29 cellular contexts compared by ENCODE assay signal in the genomic region with DNA sequence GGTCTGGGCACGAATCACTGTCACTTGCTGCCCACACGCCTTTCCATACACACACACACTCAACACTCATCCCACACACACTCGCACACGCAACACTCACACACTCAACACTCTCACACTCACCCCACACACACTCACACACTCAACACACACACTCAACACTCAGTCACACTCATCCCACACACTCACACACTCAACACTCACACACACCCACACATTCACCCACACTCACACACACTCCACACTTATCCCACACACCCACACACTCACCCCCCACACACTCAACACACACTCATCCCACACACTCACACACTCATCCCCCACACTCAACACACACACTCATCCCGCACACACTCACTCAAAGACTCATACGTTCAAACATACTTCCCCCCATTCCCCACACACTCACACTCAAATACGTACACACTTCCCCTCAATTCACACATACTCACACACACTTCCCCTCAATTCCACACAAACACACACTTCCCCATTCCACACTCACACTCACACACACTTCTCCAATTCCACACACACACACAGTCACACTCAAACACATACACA. TPM values are rescaled to one million over a fixed set of nuclear protein-coding genes. Genes with fewer than 3 reads are reported as not detected.
"Had no signal": no experiment of that assay in that cellular context is flagged by ENCODE, and none has a peak within 500 bp of the region (broad histone marks: within the 10 kb centered on the region; RNA-seq: fewer than 3 reads in every experiment).

No MANE protein-coding gene starts in this region.

- H3K4me3 ChIP-seq: MG63 had no signal

- FAIRE-seq: RCC 7860 had no signal

- DNase-seq: activated CD4-positive, alpha-beta memory T cell treated with anti-CD3 and anti-CD28 coated beads for 36 hours; activated CD4-positive, alpha-beta T cell treated with anti-CD3 and anti-CD28 coated beads for 36 hours; activated CD4-positive, alpha-beta T cell treated with anti-CD3 and anti-CD28 coated beads, Interleukin-2, amount 10 ng/mL, durations not matched to agents 7 days and 5 days; activated CD8-positive, alpha-beta memory T cell treated with anti-CD3 and anti-CD28 coated beads, Interleukin-2, amount 50 U/mL, for 4 hours; activated effector memory CD4-positive, alpha-beta T cell treated with Interleukin-2 at 50 U/mL for 16 hours; activated naive CD4-positive, alpha-beta T cell treated with anti-CD3 and anti-CD28 coated beads, Interleukin-2, amount 10 ng/mL, durations not matched to agents 7 days and 5 days; activated naive CD8-positive, alpha-beta T cell treated with anti-CD3 and anti-CD28 coated beads, Interleukin-2, amount 50 U/mL, for 24 hours; activated T-cell treated with anti-CD3 and anti-CD28 coated beads for 4 hours; activated T-cell treated with anti-CD3 and anti-CD28 coated beads, Interleukin-2, amount 50 U/mL, for 48 hours; anterior cingulate cortex; brain microvascular endothelial cell; central memory CD4-positive, alpha-beta T cell; Kasumi-1; MG63; NCI-H1048; NCI-H1436 treated with DMSO at 0.1 percent for 48 hours; NCI-H1694 treated with DMSO at 0.1 percent for 48 hours; NCI-H2029; NCI-H345; NCI-H524 treated with DMSO at 0.1 percent for 48 hours; NCI-H748 treated with DMSO at 0.1 percent for 48 hours; NK-92 treated with Interleukin-12 subunit alpha and Interleukin-12 subunit beta, amount 100 ng/mL, for 24 hours; PC-3; Right ventricle myocardium superior; T1000 had no signal

- H3K36me3 ChIP-seq: brain microvascular endothelial cell, MG63 had no signal

- H3K27ac ChIP-seq: brain microvascular endothelial cell had no signal

RNA-seq across cellular contexts. Expression of gene HRH3, which starts 9.0 kb away (rescaled TPM):
- total RNA-seq: activated CD4-positive, alpha-beta memory T cell treated with anti-CD3 and anti-CD28 coated beads for 36 hours; activated CD4-positive, alpha-beta T cell treated with anti-CD3 and anti-CD28 coated beads for 36 hours; activated CD4-positive, alpha-beta T cell treated with anti-CD3 and anti-CD28 coated beads, Interleukin-2, amount 10 ng/mL, durations not matched to agents 7 days and 5 days; NCI-H460; PC-3; Right ventricle myocardium superior; T-helper 1 cell treated with Interleukin-12 subunit alpha and Interleukin-12 subunit beta and Interleukin-4 antibody, amounts not matched to agents 30 ng/mL and 1 ng/mL, for 36 hours; T-helper 2 cell treated with Interferon-gamma antibody and Interleukin-4, amounts not matched to agents 100 ng/mL and 5 ng/mL, for 36 hours had no signal
